12 cellular contexts compared by ENCODE assay signal in the genomic region with DNA sequence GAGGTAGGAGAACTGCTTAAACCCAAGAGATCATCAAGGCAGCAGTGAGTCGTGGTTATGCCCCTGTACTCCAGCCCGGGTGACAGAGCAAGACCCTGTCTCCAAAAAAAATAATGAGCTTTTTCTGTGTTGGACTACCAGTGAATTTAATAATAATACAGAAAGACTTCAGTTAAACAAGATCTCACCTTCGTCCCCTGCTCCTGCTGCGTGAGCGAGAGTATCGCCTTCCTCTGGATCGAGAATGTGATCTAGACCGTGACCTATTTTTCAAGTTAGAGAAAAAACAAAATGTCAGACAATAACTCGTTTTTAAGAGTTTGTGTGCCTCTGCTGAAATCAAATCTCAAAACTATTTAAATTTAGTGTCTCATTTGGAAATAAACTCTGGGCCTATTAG. TPM values are rescaled to one million over a fixed set of nuclear protein-coding genes. Genes with fewer than 3 reads are reported as not detected.
DNase-seq lines count a peak whose midpoint lies in the region; ATAC-seq and TF ChIP-seq lines count a peak whose summit lies in the region.
"Had no signal": no experiment of that assay in that cellular context is flagged by ENCODE, and none has a peak within 500 bp of the region (broad histone marks: within the 10 kb centered on the region; RNA-seq: fewer than 3 reads in every experiment).

No MANE protein-coding gene starts in this region.

- H3K27me3 Mint-ChIP-seq in activated naive CD4-positive, alpha-beta T cell treated with anti-CD3 and anti-CD28 coated beads, Interleukin-2, amount 10 ng/mL, durations not matched to agents 7 days and 5 days, result peaks cover 4% of the 10 kb centered on the region
- H3K27me3 Mint-ChIP-seq in T-cell, result peaks cover 0 to 3% of the 10 kb centered on the region in 2 donors
- peaks cover 13% of the 10 kb centered on the region for H3K27me3 Mint-ChIP-seq in glutamatergic neuron (ENCODE audit: unreplicated experiment)

- no peaks in the 10 kb centered on the region for H3K9me3 Mint-ChIP-seq in activated naive CD4-positive, alpha-beta T cell treated with anti-CD3 and anti-CD28 coated beads, Interleukin-2, amount 10 ng/mL, durations not matched to agents 7 days and 5 days
- H3K9me3 Mint-ChIP-seq in T-cell (no peaks in the 10 kb centered on the region), glutamatergic neuron (ENCODE audit: unreplicated experiment) (peaks cover 23% of the 10 kb centered on the region)

- TF ChIP-seq CTCF in glutamatergic neuron (IDR thresholded peaks at IDR 0.05; ENCODE audit: partially characterized antibody, unreplicated experiment) (no peak), stomach (IDR thresholded peaks at IDR 0.05) (no peak)

- peak overlapping the region; percentile 52 for H3K4me3 Mint-ChIP-seq in activated naive CD4-positive, alpha-beta T cell treated with anti-CD3 and anti-CD28 coated beads, Interleukin-2, amount 10 ng/mL, durations not matched to agents 7 days and 5 days
- peak overlapping the region; percentile 99 to 100 (median 100) for H3K4me3 Mint-ChIP-seq in T-cell
- H3K4me3 Mint-ChIP-seq in glutamatergic neuron (ENCODE audit: unreplicated experiment), result peak overlapping the region; percentile 70

- intact Hi-C loops in stomach (cut with DNase I; ENCODE audit: low total_unique reads), result no loop called here

- H3K4me3 ChIP-seq in stomach, result peak overlapping the region in 2 of 4 donors; percentile 68 to 83

- DNase-seq in activated naive CD4-positive, alpha-beta T cell treated with anti-CD3 and anti-CD28 coated beads, Interleukin-2, amount 10 ng/mL, durations not matched to agents 7 days and 5 days, result no peak
- DNase-seq in activated naive CD4-positive, alpha-beta T cell (lab: John Stamatoyannopoulos, UW), result no peak
- DNase-seq in T-cell (no peak), glutamatergic neuron (no peak), stomach (no peak), occipital lobe (lab: John Stamatoyannopoulos, UW) (no peak), SK-N-DZ (ENCODE audit: low spot score) (no peak)
- DNase-seq: activated CD4-positive, alpha-beta T cell treated with anti-CD3 and anti-CD28 coated beads, Interleukin-2, amount 50 U/mL, for 4 hours; cerebellar nuclear complex; NCI-H2171 treated with DMSO at 0.1 percent for 48 hours; spleen had no signal

- H3K4me1 Mint-ChIP-seq in activated naive CD4-positive, alpha-beta T cell treated with anti-CD3 and anti-CD28 coated beads, Interleukin-2, amount 10 ng/mL, durations not matched to agents 7 days and 5 days, result peaks cover 67% of the 10 kb centered on the region
- peaks cover 72 to 83% (median 80%) of the 10 kb centered on the region in 3 donors for H3K4me1 Mint-ChIP-seq in T-cell
- H3K4me1 Mint-ChIP-seq in glutamatergic neuron (ENCODE audit: low read depth, unreplicated experiment), result peaks cover 16% of the 10 kb centered on the region

- H3K27ac Mint-ChIP-seq in activated naive CD4-positive, alpha-beta T cell treated with anti-CD3 and anti-CD28 coated beads, Interleukin-2, amount 10 ng/mL, durations not matched to agents 7 days and 5 days, result no peak overlapping the region
- H3K27ac Mint-ChIP-seq in T-cell (peak overlapping the region; percentile 84 to 89), glutamatergic neuron (ENCODE audit: unreplicated experiment) (no peak overlapping the region)

- H3K9me3 ChIP-seq in stomach, result no peaks in the 10 kb centered on the region
- H3K9me3 ChIP-seq: spleen had no signal

- TF ChIP-seq POLR2A in stomach (IDR thresholded peaks at IDR 0.05), result no peak

- no peaks in the 10 kb centered on the region for H3K27me3 ChIP-seq in stomach
- H3K27me3 ChIP-seq: spleen had no signal

- POLR2A ChIA-PET in T-cell (lab: Charles Lee), result interaction anchor here (0.5 to 1.2 kb wide), 10 partner anchors 48 to 1563 kb away, joined by 3 to 7 read pairs (median 4); a partner anchor contains a TSS

- no peak for ATAC-seq in T-cell (replicated peaks in 1 of 4)
- ATAC-seq in GM21576 (IDR thresholded peaks at IDR 0.05; ENCODE audit: unreplicated experiment), result no peak

- peaks cover 71% of the 10 kb centered on the region for H3K36me3 Mint-ChIP-seq in activated naive CD4-positive, alpha-beta T cell treated with anti-CD3 and anti-CD28 coated beads, Interleukin-2, amount 10 ng/mL, durations not matched to agents 7 days and 5 days
- peaks cover 65% of the 10 kb centered on the region for H3K36me3 Mint-ChIP-seq in T-cell
- no peaks in the 10 kb centered on the region for H3K36me3 Mint-ChIP-seq in glutamatergic neuron (ENCODE audit: unreplicated experiment)

- peak overlapping the region in 4 of 5 donors; percentile 0 to 100 (median 20) for H3K27ac ChIP-seq in stomach

- no peak for TF ChIP-seq EP300 in stomach (IDR thresholded peaks at IDR 0.05)

- H3K36me3 ChIP-seq in stomach, result peaks cover 58 to 63% (median 62%) of the 10 kb centered on the region in 4 donors

- H3K4me1 ChIP-seq in stomach, result peaks cover 27 to 74% (median 54%) of the 10 kb centered on the region in 4 donors

- CTCF ChIA-PET in activated naive CD4-positive, alpha-beta T cell treated with anti-CD3 and anti-CD28 coated beads, Interleukin-2, amount 10 ng/mL, durations not matched to agents 7 days and 5 days (lab: Charles Lee), result interaction anchor here (1.2 kb wide), 1 partner anchor 9 kb away, joined by 4 read pairs; no protein-coding TSS in a partner anchor
- CTCF ChIA-PET in T-cell (lab: Charles Lee), result interaction anchor here (0.6 to 9.6 kb wide), 3 partner anchors 166 to 205 kb away, joined by 3 to 97 read pairs (median 5); no protein-coding TSS in a partner anchor

- 68 to 80% (median 74%) methylated on average over 9 of the region's 9 CpGs for WGBS in stomach, 5 donors

RNA-seq across cellular contexts. Expression of a gene that starts 2.8 kb away (rescaled TPM):
- total RNA-seq in T-cell, result 100 to 1,000 TPM; 252 to 649 (median 265) TPM
- total RNA-seq in glutamatergic neuron (ENCODE audit: unreplicated experiment), result 155 TPM
- 100 to 1,000 TPM in 2 of 5 donors, 10 to 100 TPM in 3; 57.9 to 163 (median 97.5) TPM for total RNA-seq in stomach
- 100 to 1,000 TPM in 1 of 3 donors, 10 to 100 TPM in 2; 83.7 to 122 (median 88.4) TPM for polyA plus RNA-seq in stomach
- total RNA-seq in occipital lobe, result 133 TPM
- 294 and 327 TPM in 2 replicates for polyA plus RNA-seq in SK-N-DZ (2014; cell fraction: cytosol; rRNA removed)
- polyA plus RNA-seq in SK-N-DZ (2014; cell fraction: nucleus; rRNA removed), result 723 and 849 TPM in 2 replicates

RNA-seq across cellular contexts. Expression of a gene that starts 29.6 kb away (rescaled TPM):
- total RNA-seq in T-cell, result 10 to 100 TPM in 3 of 5 donors, 1 to 10 TPM in 2; 4.2 to 16.3 (median 11.8) TPM
- 9.1 TPM for total RNA-seq in glutamatergic neuron (ENCODE audit: unreplicated experiment)
- total RNA-seq in stomach, result 1 to 10 TPM in 2 of 5 donors, under 1 TPM in 1, not detected in 2; 0.58 to 8.3 (median 4.5) TPM
- 10 to 100 TPM in 2 of 3 donors, 1 to 10 TPM in 1; 7.9 to 14.0 (median 11.8) TPM for polyA plus RNA-seq in stomach
- total RNA-seq in occipital lobe, result 13.4 TPM
- 17.3 and 23.6 TPM in 2 replicates for polyA plus RNA-seq in SK-N-DZ (2014; cell fraction: cytosol; rRNA removed)
- 11.0 and 13.0 TPM in 2 replicates for polyA plus RNA-seq in SK-N-DZ (2014; cell fraction: nucleus; rRNA removed)

Comparison
In these comparisons a context has a peak if more than half of its experiments do, and no peak if none do; other contexts are left out.
1. H3K27ac Mint-ChIP-seq: peak in T-cell (2 of 2); none in activated naive CD4-positive, alpha-beta T cell treated with anti-CD3 and anti-CD28 coated beads, Interleukin-2, amount 10 ng/mL, durations not matched to agents 7 days and 5 days (single experiment) and glutamatergic neuron (single experiment).
2. Peak in every context shown above with its lines, with median percentiles within 50 percentile points of each other: H3K4me3 Mint-ChIP-seq.